In genomic region chr5:91125916-91126315, GRCh38 we compare ENCODE assay signal across 16 cellular contexts.
DNase-seq lines count a peak whose midpoint lies in the region; ATAC-seq, FAIRE-seq and TF ChIP-seq lines count a peak whose summit lies in the region.
"Had no signal": no experiment of that assay in that cellular context is flagged by ENCODE, and none has a peak within 500 bp of the region (broad histone marks: within the 10 kb centered on the region; RNA-seq: fewer than 3 reads in every experiment).

No MANE protein-coding gene starts in this region.

- H3K4me3 Mint-ChIP-seq in MCF 10A (ENCODE audit: unreplicated experiment) (no peak overlapping the region), astrocyte (ENCODE audit: unreplicated experiment) (no peak overlapping the region)
- H3K4me3 Mint-ChIP-seq: activated CD4-positive, alpha-beta T cell treated with anti-CD3 and anti-CD28 coated beads for 36 hours; activated T-cell treated with anti-CD3 and anti-CD28 coated beads, Interleukin-2, amount 50 U/mL, for 72 hours; neural progenitor cell; T-helper 17 cell had no signal

- H3K36me3 Mint-ChIP-seq in MCF 10A (ENCODE audit: insufficient read depth, unreplicated experiment) (no peaks in the 10 kb centered on the region), astrocyte (ENCODE audit: low read depth, unreplicated experiment) (no peaks in the 10 kb centered on the region)

- DNase-seq in breast epithelium (ENCODE audit: low spot score in 2 of 2): no peak
- DNase-seq in MCF 10A (ENCODE audit: unreplicated experiment): no peak
- DNase-seq in astrocyte (ENCODE audit: low read depth): no peak
- DNase-seq in transverse colon: no peak
- no peak for DNase-seq in T-helper 1 cell
- DNase-seq in right lobe of liver: no peak
- DNase-seq: activated CD4-positive, alpha-beta T cell treated with anti-CD3 and anti-CD28 coated beads for 36 hours; activated T-cell treated with anti-CD3 and anti-CD28 coated beads, Interleukin-2, amount 50 U/mL, for 72 hours; head of caudate nucleus; NCI-H2107; T-helper 17 cell had no signal

- H3K4me3 ChIP-seq in breast epithelium (no peak overlapping the region), astrocyte (ENCODE audit: insufficient read depth, low read depth, low read length) (no peak overlapping the region), muscle layer of colon (ENCODE audit: low read depth in 1 of 2, low read length in 2 of 2) (no peak overlapping the region), transverse colon (no peak overlapping the region), right lobe of liver (no peak overlapping the region)
- H3K4me3 ChIP-seq: neural progenitor cell had no signal

- FAIRE-seq in astrocyte (lab: Jason Lieb, UNC): no peak
- FAIRE-seq: urothelium cell line had no signal

- H3K27me3 Mint-ChIP-seq in MCF 10A (ENCODE audit: insufficient read depth, unreplicated experiment): no peaks in the 10 kb centered on the region
- no peaks in the 10 kb centered on the region for H3K27me3 Mint-ChIP-seq in astrocyte (ENCODE audit: low read depth, unreplicated experiment)
- H3K27me3 Mint-ChIP-seq: T-helper 17 cell had no signal

- no peaks in the 10 kb centered on the region for H3K9me3 ChIP-seq in breast epithelium
- H3K9me3 ChIP-seq in astrocyte (ENCODE audit: insufficient read depth, low read depth, low read length): no peaks in the 10 kb centered on the region
- H3K9me3 ChIP-seq in muscle layer of colon (ENCODE audit: low read length): no peaks in the 10 kb centered on the region
- H3K9me3 ChIP-seq in transverse colon: no peaks in the 10 kb centered on the region
- no peaks in the 10 kb centered on the region for H3K9me3 ChIP-seq in right lobe of liver

- no peak overlapping the region for H2AFZ ChIP-seq in astrocyte (ENCODE audit: low read depth, low read length)
- H2AFZ ChIP-seq: neural progenitor cell had no signal

- no peak for TF ChIP-seq POLR2A in breast epithelium (IDR thresholded peaks at IDR 0.05)
- TF ChIP-seq POLR2A in transverse colon (IDR thresholded peaks at IDR 0.05): no peak
- TF ChIP-seq POLR2A in right lobe of liver (IDR thresholded peaks at IDR 0.05): no peak

- POLR2A ChIA-PET in MCF 10A (lab: Yijun Ruan, JAX): interaction anchor here (0.6 to 1.3 kb wide), 3 partner anchors 11 to 56 kb away, joined by 3 read pairs; no protein-coding TSS in a partner anchor

- 54 to 100% methylated on average over 1 of the region's 1 CpG for WGBS in transverse colon (ENCODE audit: low coverage in 1 of 2), 2 donors
- WGBS in right lobe of liver (ENCODE audit: insufficient coverage, low coverage, low lambda C conversion rate, missing lambda C conversion rate): 81% methylated on average over 1 of the region's 1 CpG

- H3K36me3 ChIP-seq in breast epithelium (no peaks in the 10 kb centered on the region), astrocyte (ENCODE audit: insufficient read depth, low read length) (no peaks in the 10 kb centered on the region), muscle layer of colon (ENCODE audit: insufficient read depth, low read length) (no peaks in the 10 kb centered on the region), transverse colon (no peaks in the 10 kb centered on the region), right lobe of liver (no peaks in the 10 kb centered on the region)
- H3K36me3 ChIP-seq: neural progenitor cell had no signal

- H3K27ac Mint-ChIP-seq in MCF 10A (ENCODE audit: low read depth, unreplicated experiment): no peak overlapping the region
- no peak overlapping the region for H3K27ac Mint-ChIP-seq in astrocyte (ENCODE audit: unreplicated experiment)
- H3K27ac Mint-ChIP-seq: activated CD4-positive, alpha-beta T cell treated with anti-CD3 and anti-CD28 coated beads for 36 hours; activated T-cell treated with anti-CD3 and anti-CD28 coated beads, Interleukin-2, amount 50 U/mL, for 72 hours; neural progenitor cell; T-helper 17 cell had no signal

- ATAC-seq in GM21528 (IDR thresholded peaks at IDR 0.05; ENCODE audit: low FRiP score, unreplicated experiment) (no peak), right lobe of liver (no peak)
- ATAC-seq: activated CD4-positive, alpha-beta T cell treated with anti-CD3 and anti-CD28 coated beads for 36 hours; activated T-cell treated with anti-CD3 and anti-CD28 coated beads, Interleukin-2, amount 50 U/mL, for 72 hours; T-helper 17 cell had no signal

- in situ Hi-C loops in transverse colon (cut with MboI; ENCODE audit: low pct_ligation_motif_present in 1 of 4, low pct_unique_long_range_greater_than_20kb in 1 of 4, low sequenced_read_pairs in 3 of 4): no loop called here

- no peak overlapping the region for H3K9ac ChIP-seq in astrocyte (ENCODE audit: low read length)
- no peak overlapping the region for H3K9ac ChIP-seq in muscle layer of colon (ENCODE audit: low read length)
- H3K9ac ChIP-seq: KMS-11, neural progenitor cell had no signal

- H3K9me3 Mint-ChIP-seq in MCF 10A (ENCODE audit: unreplicated experiment): no peaks in the 10 kb centered on the region
- H3K9me3 Mint-ChIP-seq in astrocyte (ENCODE audit: unreplicated experiment): no peaks in the 10 kb centered on the region
- H3K9me3 Mint-ChIP-seq: activated T-cell treated with anti-CD3 and anti-CD28 coated beads, Interleukin-2, amount 50 U/mL, for 72 hours; neural progenitor cell had no signal

- intact Hi-C loops in breast epithelium (cut with DNase I; ENCODE audit: low total_unique reads) (no loop called here), MCF 10A (cut with micrococcal nuclease) (no loop called here), transverse colon (cut with DNase I; ENCODE audit: low total_unique reads) (no loop called here), right lobe of liver (cut with DNase I) (no loop called here)

- H3K4me1 Mint-ChIP-seq in MCF 10A (ENCODE audit: insufficient read depth, unreplicated experiment) (peaks cover 22% of the 10 kb centered on the region), astrocyte (ENCODE audit: low read depth, unreplicated experiment) (peaks cover 21% of the 10 kb centered on the region)
- H3K4me1 Mint-ChIP-seq: activated CD4-positive, alpha-beta T cell treated with anti-CD3 and anti-CD28 coated beads for 36 hours; T-helper 17 cell had no signal

- TF ChIP-seq EP300 in transverse colon (IDR thresholded peaks at IDR 0.05; ENCODE audit: low read depth): no peak

- CTCF ChIA-PET in MCF 10A (lab: Yijun Ruan, JAX): interaction anchor here (0.7 to 1.5 kb wide), 4 partner anchors 10 to 294 kb away, joined by 3 read pairs; no protein-coding TSS in a partner anchor

- H3K79me2 ChIP-seq in astrocyte (ENCODE audit: insufficient read depth, low read length): no peaks in the 10 kb centered on the region

- no peaks in the 10 kb centered on the region for H4K20me1 ChIP-seq in astrocyte (ENCODE audit: insufficient read depth, low read length)

- H3K27ac ChIP-seq in breast epithelium (peak overlapping the region; percentile 82 to 86), astrocyte (ENCODE audit: low read depth, low read length) (peak overlapping the region; percentile 10), muscle layer of colon (ENCODE audit: low read depth, low read length) (peak overlapping the region; percentile 81), transverse colon (peak overlapping the region; percentile 66 to 80 (median 72)), right lobe of liver (no peak overlapping the region)
- H3K27ac ChIP-seq: KMS-11, neural progenitor cell had no signal

- BruUV-seq in MCF 10A (replicated peaks; lab: Mats Ljungman, UMichigan): no TSS peak

- H3K27me3 ChIP-seq in breast epithelium (no peaks in the 10 kb centered on the region), astrocyte (ENCODE audit: insufficient read depth, low read length) (no peaks in the 10 kb centered on the region), muscle layer of colon (ENCODE audit: control insufficient read depth in 1 of 2, insufficient read depth in 2 of 2, low read length in 2 of 2) (no peaks in the 10 kb centered on the region), transverse colon (no peaks in the 10 kb centered on the region), right lobe of liver (no peaks in the 10 kb centered on the region)
- H3K27me3 ChIP-seq: neural progenitor cell had no signal

- TF ChIP-seq CTCF in breast epithelium (IDR thresholded peaks at IDR 0.05): no peak
- TF ChIP-seq CTCF in MCF 10A (IDR thresholded peaks at IDR 0.05; ENCODE audit: unreplicated experiment): no peak
- no peak for TF ChIP-seq CTCF in astrocyte (IDR thresholded peaks at IDR 0.05; ENCODE audit: insufficient read depth, low read depth, low read length)
- TF ChIP-seq CTCF in transverse colon (IDR thresholded peaks at IDR 0.05): no peak
- no peak for TF ChIP-seq CTCF in right lobe of liver (IDR thresholded peaks at IDR 0.05)

- peak overlapping the region; percentile 19 for H3K4me2 ChIP-seq in astrocyte (ENCODE audit: low read length)
- H3K4me2 ChIP-seq: KMS-11, neural progenitor cell had no signal

- H3K4me1 ChIP-seq in breast epithelium (peaks cover 4 to 32% of the 10 kb centered on the region in 2 donors), astrocyte (ENCODE audit: insufficient read depth, low read length) (peaks cover 21% of the 10 kb centered on the region), muscle layer of colon (ENCODE audit: insufficient read depth, low read length) (peaks cover 70% of the 10 kb centered on the region), transverse colon (peaks cover 14 to 58% (median 31%) of the 10 kb centered on the region in 4 donors), right lobe of liver (no peaks in the 10 kb centered on the region)

Comparison
In these comparisons a context has a peak if more than half of its experiments do, and no peak if none do; other contexts are left out.
1. H3K27ac ChIP-seq: peak in breast epithelium (2 of 2), astrocyte (single experiment), muscle layer of colon (single experiment) and transverse colon (4 of 4); none in right lobe of liver (0 of 3).